10 cellular contexts compared by ENCODE assay signal in genomic region chr11:119493712-119494111, GRCh38.
DNase-seq lines count a peak whose midpoint lies in the region; ATAC-seq and TF ChIP-seq lines count a peak whose summit lies in the region.
"Had no signal": no experiment of that assay in that cellular context is flagged by ENCODE, and none has a peak within 500 bp of the region (broad histone marks: within the 10 kb centered on the region; RNA-seq: fewer than 3 reads in every experiment).

No MANE protein-coding gene starts in this region.

- no peaks in the 10 kb centered on the region for H3K36me3 ChIP-seq in HEK293 (ENCODE audit: control insufficient read depth in 2 of 2, insufficient read depth in 1 of 2, low read length in 2 of 2)
- H3K36me3 ChIP-seq: prostate gland had no signal

- POLR2A ChIA-PET in HEK293 (lab: Yijun Ruan, JAX), result no interaction called here
- POLR2A ChIA-PET in activated CD8-positive, alpha-beta T cell treated with anti-CD3 and anti-CD28 coated beads for 36 hours (lab: Charles Lee), result no interaction called here

- H3K27ac Mint-ChIP-seq in activated CD8-positive, alpha-beta T cell treated with anti-CD3 and anti-CD28 coated beads for 36 hours, result no peak overlapping the region

- no peak for ATAC-seq in activated CD8-positive, alpha-beta T cell treated with anti-CD3 and anti-CD28 coated beads for 36 hours
- ATAC-seq in HG03159 (IDR thresholded peaks at IDR 0.05; ENCODE audit: unreplicated experiment), result no peak

- in situ Hi-C loops in Caki2 (cut with HindIII; ENCODE audit: low pct_unique_long_range_greater_than_20kb, low sequenced_read_pairs), result no loop called here

- DNase-seq in Caki2 (ENCODE audit: low read depth) (peak; percentile 27), left kidney (ENCODE audit: low read depth, low spot score) (peak; percentile 93), globus pallidus (ENCODE audit: low spot score) (no peak), midbrain (lab: John Stamatoyannopoulos, UW) (no peak), AG08395 (ENCODE audit: low spot score) (no peak)
- DNase-seq in activated CD8-positive, alpha-beta T cell treated with anti-CD3 and anti-CD28 coated beads for 36 hours, result peak; percentile 39
- DNase-seq: NCI-H345 had no signal

- no peak overlapping the region for H3K4me3 ChIP-seq in HEK293 (ENCODE audit: low read depth, low read length)
- H3K4me3 ChIP-seq: prostate gland had no signal

- no peaks in the 10 kb centered on the region for H3K36me3 Mint-ChIP-seq in activated CD8-positive, alpha-beta T cell treated with anti-CD3 and anti-CD28 coated beads for 36 hours (ENCODE audit: low read depth)

- peaks cover 2% of the 10 kb centered on the region for H3K27me3 Mint-ChIP-seq in activated CD8-positive, alpha-beta T cell treated with anti-CD3 and anti-CD28 coated beads for 36 hours

- TF ChIP-seq CTCF in HEK293 (tag by site-specific recombination; IDR thresholded peaks at IDR 0.05), result no peak
- TF ChIP-seq CTCF in activated CD8-positive, alpha-beta T cell treated with anti-CD3 and anti-CD28 coated beads for 36 hours (IDR thresholded peaks at IDR 0.05), result no peak

- no peaks in the 10 kb centered on the region for H3K9me3 Mint-ChIP-seq in activated CD8-positive, alpha-beta T cell treated with anti-CD3 and anti-CD28 coated beads for 36 hours

- H3K9me3 ChIP-seq in HEK293 (ENCODE audit: control insufficient read depth, insufficient read depth, low read depth, low read length), result no peaks in the 10 kb centered on the region
- H3K9me3 ChIP-seq: prostate gland had no signal

- intact Hi-C loops in activated CD8-positive, alpha-beta T cell treated with anti-CD3 and anti-CD28 coated beads for 36 hours (cut with micrococcal nuclease), result no loop called here

- no peaks in the 10 kb centered on the region for H3K4me1 ChIP-seq in HEK293 (ENCODE audit: control insufficient read depth, insufficient read depth, low read length)
- H3K4me1 ChIP-seq: prostate gland had no signal

- H3K4me3 Mint-ChIP-seq in activated CD8-positive, alpha-beta T cell treated with anti-CD3 and anti-CD28 coated beads for 36 hours, result no peak overlapping the region

- H3K4me1 Mint-ChIP-seq in activated CD8-positive, alpha-beta T cell treated with anti-CD3 and anti-CD28 coated beads for 36 hours (ENCODE audit: low read depth), result no peaks in the 10 kb centered on the region

- CTCF ChIA-PET in HEK293 (lab: Yijun Ruan, JAX), result interaction anchor here (0.6 to 1.2 kb wide), 3 partner anchors 41 to 236 kb away, joined by 3 to 5 read pairs (median 3); partner anchors contain the start of gene NECTIN1
- CTCF ChIA-PET in activated CD8-positive, alpha-beta T cell treated with anti-CD3 and anti-CD28 coated beads for 36 hours (lab: Charles Lee), result interaction anchor here (1.0 kb wide), 1 partner anchor 13 kb away, joined by 5 read pairs; no protein-coding TSS in a partner anchor

- H3K27ac ChIP-seq in HEK293 (ENCODE audit: extremely low read depth, low read depth, low read length), result no peak overlapping the region
- H3K27ac ChIP-seq: prostate gland had no signal

TF ChIP-seq in HEK293, 187 proteins besides CTCF, POLR2A, EP300 and RAD21:
- TF ChIP-seq REST (tag by site-specific recombination; IDR thresholded peaks at IDR 0.05) (peak; percentile 96), YY1 (tag by site-specific recombination; IDR thresholded peaks at IDR 0.05) (no peak)
TF ChIP-seq in HEK293: peak in this region for 1.

Comparison
In these comparisons a context has a peak if more than half of its experiments do, and no peak if none do; other contexts are left out.
1. DNase-seq: peak in Caki2 (single experiment), activated CD8-positive, alpha-beta T cell treated with anti-CD3 and anti-CD28 coated beads for 36 hours (single experiment) and left kidney (single experiment); none in globus pallidus (single experiment), midbrain (single experiment) and AG08395 (single experiment).